In genomic region chr9:101435601-101436079, GRCh38 we compare ENCODE assay signal across 19 cellular contexts. TPM values are rescaled to one million over a fixed set of nuclear protein-coding genes. Genes with fewer than 3 reads are reported as not detected.
A peak's percentile ranks its signal among the peaks of the same experiment; 100 is the strongest.
DNase-seq lines count a peak whose midpoint lies in the region; ATAC-seq, FAIRE-seq and TF ChIP-seq lines count a peak whose summit lies in the region.
"Had no signal": no experiment of that assay in that cellular context is flagged by ENCODE, and none has a peak within 500 bp of the region (broad histone marks: within the 10 kb centered on the region; RNA-seq: fewer than 3 reads in every experiment).

Gene ALDOB (minus strand): TSS chr9:101435774. CDS start chr9:101430887, 4,887 bp downstream.

- H3K79me2 ChIP-seq in OCI-LY3 (ENCODE audit: low read length) (no peaks in the 10 kb centered on the region), hepatocyte (no peaks in the 10 kb centered on the region)

- H4K20me1 ChIP-seq in OCI-LY3 (ENCODE audit: insufficient read depth, low read length) (no peaks in the 10 kb centered on the region), hepatocyte (ENCODE audit: insufficient read depth, poor library complexity, severe bottlenecking) (no peaks in the 10 kb centered on the region)
- H4K20me1 ChIP-seq: BLaER1 had no signal

- CTCF ChIA-PET in activated CD4-positive, alpha-beta memory T cell treated with anti-CD3 and anti-CD28 coated beads for 36 hours (lab: Charles Lee) = no interaction called here

- H3K9me3 ChIP-seq in OCI-LY3 (ENCODE audit: insufficient read depth, low read length) (no peaks in the 10 kb centered on the region), hepatocyte (ENCODE audit: low read depth) (no peaks in the 10 kb centered on the region), liver (ENCODE audit: control insufficient read depth in 4 of 4, low read length in 3 of 4) (no peaks in the 10 kb centered on the region), pancreas (no peaks in the 10 kb centered on the region)
- H3K9me3 ChIP-seq: BLaER1 had no signal

- H3K27me3 Mint-ChIP-seq in activated CD4-positive, alpha-beta memory T cell treated with anti-CD3 and anti-CD28 coated beads for 36 hours = peaks cover 19% of the 10 kb centered on the region

- TF ChIP-seq POLR2A in GM12892 (IDR thresholded peaks at IDR 0.05; ENCODE audit: low read depth, low read length) = no peak

- H3K9ac ChIP-seq in OCI-LY3 (ENCODE audit: low read length) = no peak within 1 kb of the TSS
- peak within 1 kb of the TSS; percentile 76 to 100 for H3K9ac ChIP-seq in liver (ENCODE audit: low read depth in 1 of 2, low read length in 2 of 2)
- H3K9ac ChIP-seq: BLaER1 had no signal

- POLR2A ChIA-PET in activated CD4-positive, alpha-beta memory T cell treated with anti-CD3 and anti-CD28 coated beads for 36 hours (lab: Charles Lee) = no interaction called here

- TF ChIP-seq CTCF in OCI-LY3 (IDR thresholded peaks at IDR 0.05; ENCODE audit: low read depth, low read length) (no peak), hepatocyte (IDR thresholded peaks at IDR 0.05; ENCODE audit: poor library complexity) (no peak), liver (IDR thresholded peaks at IDR 0.05; ENCODE audit: low read depth, low read length, missing input control) (no peak), pancreas (IDR thresholded peaks at IDR 0.05) (no peak)

- DNase-seq in hepatocyte (ENCODE audit: low spot score) (no peak), pancreas (no peak), NCI-H1048 (lab: John Stamatoyannopoulos, UW) (no peak), GM12892 (ENCODE audit: insufficient read length) (no peak)
- no peak for DNase-seq in activated CD4-positive, alpha-beta T cell treated with anti-CD3 and anti-CD28 coated beads for 4 hours
- DNase-seq in activated CD4-positive, alpha-beta memory T cell treated with anti-CD3 and anti-CD28 coated beads for 36 hours = no peak
- DNase-seq: 8988T; CD4-positive, alpha-beta memory T cell; DMS79 treated with DMSO at 0.1 percent for 48 hours; GF-D8; GOT3; H7 had no signal

- H3K27me3 ChIP-seq in OCI-LY3 (ENCODE audit: low read depth, low read length) (no peaks in the 10 kb centered on the region), hepatocyte (no peaks in the 10 kb centered on the region), liver (ENCODE audit: control insufficient read depth in 4 of 4, insufficient read depth in 4 of 4, low read length in 3 of 4) (no peaks in the 10 kb centered on the region), pancreas (no peaks in the 10 kb centered on the region)
- H3K27me3 ChIP-seq: BLaER1 had no signal

- FAIRE-seq in pancreas (lab: Jason Lieb, UNC) (no peak), GM12892 (lab: Jason Lieb, UNC) (no peak)

- H3K4me3 ChIP-seq in OCI-LY3 (ENCODE audit: low read length) (no peak within 1 kb of the TSS), hepatocyte (no peak within 1 kb of the TSS), liver (ENCODE audit: low read depth in 1 of 3, low read length in 3 of 3) (peak within 1 kb of the TSS; percentile 73 to 88 (median 77)), pancreas (peak within 1 kb of the TSS in 2 of 4 donors; percentile 19 to 20)
- H3K4me3 ChIP-seq: BLaER1 had no signal

- H3K4me1 Mint-ChIP-seq in activated CD4-positive, alpha-beta memory T cell treated with anti-CD3 and anti-CD28 coated beads for 36 hours (ENCODE audit: low read depth) = no peaks in the 10 kb centered on the region
- H3K4me1 Mint-ChIP-seq: CD14-positive monocyte; CD4-positive, alpha-beta memory T cell had no signal

- no peaks in the 10 kb centered on the region for H3K9me3 Mint-ChIP-seq in activated CD4-positive, alpha-beta memory T cell treated with anti-CD3 and anti-CD28 coated beads for 36 hours

- H3K27ac ChIP-seq in OCI-LY3 (ENCODE audit: low read length) (no peak within 1 kb of the TSS), hepatocyte (peak within 1 kb of the TSS; percentile 87), liver (ENCODE audit: low read depth in 1 of 2, low read length in 2 of 2) (peak within 1 kb of the TSS; percentile 91 to 94), pancreas (peak within 1 kb of the TSS in 3 of 4 donors; percentile 37 to 82 (median 79))
- H3K27ac ChIP-seq: BLaER1 had no signal

- H2AFZ ChIP-seq in OCI-LY3 (ENCODE audit: low read depth, low read length) = no peak within 1 kb of the TSS
- no peak within 1 kb of the TSS for H2AFZ ChIP-seq in hepatocyte

- H3K4me2 ChIP-seq in OCI-LY3 (ENCODE audit: low read length) = peak within 1 kb of the TSS; percentile 15; the same call in 1 of the 2 replicates
- H3K4me2 ChIP-seq in hepatocyte = peak within 1 kb of the TSS; percentile 14
- H3K4me2 ChIP-seq: BLaER1 had no signal

- ATAC-seq in pancreas = peak in 2 of 4 donors; percentile 14 to 24
- ATAC-seq: HCT116 had no signal

- H3K4me1 ChIP-seq in OCI-LY3 (ENCODE audit: low read length) (peaks cover 20% of the 10 kb centered on the region), hepatocyte (ENCODE audit: insufficient read depth) (no peaks in the 10 kb centered on the region), liver (ENCODE audit: control insufficient read depth in 4 of 4, insufficient read depth in 4 of 4, low read length in 3 of 4) (peaks cover 0 to 62% (median 18%) of the 10 kb centered on the region in 4 donors), pancreas (peaks cover 37 to 68% (median 54%) of the 10 kb centered on the region in 3 donors)
- H3K4me1 ChIP-seq: BLaER1 had no signal

- H3K36me3 ChIP-seq in OCI-LY3 (replicated peaks; ENCODE audit: low read depth, low read length) (no peaks in the 10 kb centered on the region), hepatocyte (replicated peaks; ENCODE audit: insufficient read depth, low read depth) (no peaks in the 10 kb centered on the region), liver (ENCODE audit: control insufficient read depth in 4 of 4, insufficient read depth in 3 of 4, low read depth in 1 of 4, low read length in 3 of 4) (peaks cover 0 to 20% (median 6%) of the 10 kb centered on the region in 4 donors), pancreas (peaks cover 0 to 2% (median 0%) of the 10 kb centered on the region in 3 donors)
- H3K36me3 ChIP-seq: BLaER1 had no signal

- 71% methylated on average over 2 of the region's 2 CpGs for WGBS in hepatocyte (ENCODE audit: low lambda C conversion rate, missing lambda C conversion rate)
- 22% methylated on average over 2 of the region's 2 CpGs for WGBS in liver
- WGBS in pancreas, 2 donors = 46 to 54% methylated on average over 2 of the region's 2 CpGs

- H3K9me2 ChIP-seq in hepatocyte (replicated peaks; ENCODE audit: insufficient read depth) = no peaks in the 10 kb centered on the region

- no peaks in the 10 kb centered on the region for H3K36me3 Mint-ChIP-seq in activated CD4-positive, alpha-beta memory T cell treated with anti-CD3 and anti-CD28 coated beads for 36 hours
- H3K36me3 Mint-ChIP-seq: CD14-positive monocyte; CD4-positive, alpha-beta memory T cell had no signal

- H3K4me3 Mint-ChIP-seq in activated CD4-positive, alpha-beta memory T cell treated with anti-CD3 and anti-CD28 coated beads for 36 hours = no peak within 1 kb of the TSS
- H3K4me3 Mint-ChIP-seq: CD14-positive monocyte; CD4-positive, alpha-beta memory T cell had no signal

- intact Hi-C loops in pancreas (cut with DNase I) = no loop called here
- intact Hi-C loops in activated CD4-positive, alpha-beta memory T cell treated with anti-CD3 and anti-CD28 coated beads for 36 hours (cut with micrococcal nuclease) = no loop called here

- peak in 1 of 2 donors; percentile 35 for TF ChIP-seq RAD21 in liver (IDR thresholded peaks at IDR 0.05)

- no peak within 1 kb of the TSS for H3K27ac Mint-ChIP-seq in activated CD4-positive, alpha-beta memory T cell treated with anti-CD3 and anti-CD28 coated beads for 36 hours
- H3K27ac Mint-ChIP-seq: CD14-positive monocyte; CD4-positive, alpha-beta memory T cell had no signal

TF ChIP-seq in liver, 16 proteins besides CTCF, POLR2A, EP300 and RAD21 (continues in another document):
- TF ChIP-seq, protein P1, sequence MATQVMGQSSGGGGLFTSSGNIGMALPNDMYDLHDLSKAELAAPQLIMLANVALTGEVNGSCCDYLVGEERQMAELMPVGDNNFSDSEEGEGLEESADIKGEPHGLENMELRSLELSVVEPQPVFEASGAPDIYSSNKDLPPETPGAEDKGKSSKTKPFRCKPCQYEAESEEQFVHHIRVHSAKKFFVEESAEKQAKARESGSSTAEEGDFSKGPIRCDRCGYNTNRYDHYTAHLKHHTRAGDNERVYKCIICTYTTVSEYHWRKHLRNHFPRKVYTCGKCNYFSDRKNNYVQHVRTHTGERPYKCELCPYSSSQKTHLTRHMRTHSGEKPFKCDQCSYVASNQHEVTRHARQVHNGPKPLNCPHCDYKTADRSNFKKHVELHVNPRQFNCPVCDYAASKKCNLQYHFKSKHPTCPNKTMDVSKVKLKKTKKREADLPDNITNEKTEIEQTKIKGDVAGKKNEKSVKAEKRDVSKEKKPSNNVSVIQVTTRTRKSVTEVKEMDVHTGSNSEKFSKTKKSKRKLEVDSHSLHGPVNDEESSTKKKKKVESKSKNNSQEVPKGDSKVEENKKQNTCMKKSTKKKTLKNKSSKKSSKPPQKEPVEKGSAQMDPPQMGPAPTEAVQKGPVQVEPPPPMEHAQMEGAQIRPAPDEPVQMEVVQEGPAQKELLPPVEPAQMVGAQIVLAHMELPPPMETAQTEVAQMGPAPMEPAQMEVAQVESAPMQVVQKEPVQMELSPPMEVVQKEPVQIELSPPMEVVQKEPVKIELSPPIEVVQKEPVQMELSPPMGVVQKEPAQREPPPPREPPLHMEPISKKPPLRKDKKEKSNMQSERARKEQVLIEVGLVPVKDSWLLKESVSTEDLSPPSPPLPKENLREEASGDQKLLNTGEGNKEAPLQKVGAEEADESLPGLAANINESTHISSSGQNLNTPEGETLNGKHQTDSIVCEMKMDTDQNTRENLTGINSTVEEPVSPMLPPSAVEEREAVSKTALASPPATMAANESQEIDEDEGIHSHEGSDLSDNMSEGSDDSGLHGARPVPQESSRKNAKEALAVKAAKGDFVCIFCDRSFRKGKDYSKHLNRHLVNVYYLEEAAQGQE (IDR thresholded peaks at IDR 0.05) = peak; percentile 95
- TF ChIP-seq TAF1 (conservative IDR thresholded peaks at IDR 0.05) = peak; percentile 98

RNA-seq across cellular contexts. Expression of gene ALDOB, which starts in this region (rescaled TPM):
- total RNA-seq in hepatocyte (236 and 264 TPM in 2 replicates), liver (1,000 to 10,000 TPM in 1 of 2 donors, 100 to 1,000 TPM in 1; 527 to 1,744 TPM), pancreas (100 to 1,000 TPM in 5 of 6 donors, 10 to 100 TPM in 1; 75.0 to 856 (median 264) TPM)
- polyA plus RNA-seq in hepatocyte (44.0 and 71.6 TPM in 2 replicates), liver (1,000 to 10,000 TPM; 1,872 to 2,132 TPM), pancreas (100 to 1,000 TPM; 301 to 593 TPM)
- total RNA-seq in activated CD4-positive, alpha-beta memory T cell treated with anti-CD3 and anti-CD28 coated beads for 36 hours = not detected
- not detected for polyA plus RNA-seq in GM12892 (2012; ENCODE audit: missing spikeins)
- total RNA-seq: A673; CD4-positive, alpha-beta memory T cell; H7 had no signal
- polyA plus RNA-seq: AG04450; CD14-positive monocyte; CD4-positive, alpha-beta memory T cell had no signal

Comparison
In these comparisons a context has a peak if more than half of its experiments do, and no peak if none do; other contexts are left out.
1. RNA of gene ALDOB (total RNA-seq): 527 to 1,744 TPM in liver, 75.0 to 856 TPM in pancreas and 236 to 264 TPM in hepatocyte; not detected in activated CD4-positive, alpha-beta memory T cell treated with anti-CD3 and anti-CD28 coated beads for 36 hours; every median in the first group is over 10 times any median in the second.
2. H3K4me3 ChIP-seq: peak in liver (3 of 3); none in OCI-LY3 (single experiment) and hepatocyte (single experiment).